Comparison of ENCODE assay signal across 17 cellular contexts in genomic region chr3:6250167-6250566, GRCh38.
DNase-seq lines count a peak whose midpoint lies in the region; ATAC-seq and TF ChIP-seq lines count a peak whose summit lies in the region.
"Had no signal": no experiment of that assay in that cellular context is flagged by ENCODE, and none has a peak within 500 bp of the region (broad histone marks: within the 10 kb centered on the region; RNA-seq: fewer than 3 reads in every experiment).

No MANE protein-coding gene starts in this region.

- peak overlapping the region in 3 of 6 donors; percentile 30 to 63 (median 34) for H3K27ac Mint-ChIP-seq in naive B cell
- H3K27ac Mint-ChIP-seq: activated naive CD4-positive, alpha-beta T cell treated with anti-CD3 and anti-CD28 coated beads, Interleukin-2, amount 10 ng/mL, durations not matched to agents 7 days and 5 days had no signal

- no peak overlapping the region for H3K4me3 ChIP-seq in lower lobe of right lung
- H3K4me3 ChIP-seq: dorsolateral prefrontal cortex, tibial nerve had no signal

- peak overlapping the region; percentile 27 to 80 (median 62) for H3K4me3 Mint-ChIP-seq in naive B cell
- H3K4me3 Mint-ChIP-seq: activated naive CD4-positive, alpha-beta T cell treated with anti-CD3 and anti-CD28 coated beads, Interleukin-2, amount 10 ng/mL, durations not matched to agents 7 days and 5 days had no signal

- H3K36me3 Mint-ChIP-seq in naive B cell, result peaks cover 0 to 4% of the 10 kb centered on the region in 2 donors
- H3K36me3 Mint-ChIP-seq: activated naive CD4-positive, alpha-beta T cell treated with anti-CD3 and anti-CD28 coated beads, Interleukin-2, amount 10 ng/mL, durations not matched to agents 7 days and 5 days had no signal

- intact Hi-C loops in lower lobe of right lung (cut with DNase I), result no loop called here

- H3K36me3 ChIP-seq in lower lobe of right lung, result no peaks in the 10 kb centered on the region
- H3K36me3 ChIP-seq: tibial nerve had no signal

- peak; percentile 96 for ATAC-seq in HG02571 (IDR thresholded peaks at IDR 0.05; ENCODE audit: unreplicated experiment)
- ATAC-seq in HG03378 (IDR thresholded peaks at IDR 0.05; ENCODE audit: unreplicated experiment), result peak; percentile 87
- peak; percentile 97 to 98 for ATAC-seq in naive B cell (ENCODE audit: low read depth in 2 of 2)
- ATAC-seq in lower lobe of right lung, result no peak
- ATAC-seq: Panc1 had no signal

- H3K27ac ChIP-seq in lower lobe of right lung, result no peak overlapping the region
- H3K27ac ChIP-seq: 22Rv1, dorsolateral prefrontal cortex, parathyroid adenoma, tibial nerve had no signal

- H3K9me3 Mint-ChIP-seq in naive B cell, result peaks cover 0 to 6% (median 0%) of the 10 kb centered on the region in 7 donors

- H3K9me3 ChIP-seq in lower lobe of right lung, result no peaks in the 10 kb centered on the region
- H3K9me3 ChIP-seq: tibial nerve had no signal

- no peak for TF ChIP-seq CTCF in lower lobe of right lung (IDR thresholded peaks at IDR 0.05)

- DNase-seq in DMS53 (lab: John Stamatoyannopoulos, UW), result peak; percentile 2
- DNase-seq in DMS53 treated with DMSO at 0.1 percent for 48 hours (lab: John Stamatoyannopoulos, UW; ENCODE audit: unreplicated experiment), result no peak
- peak; percentile 53 for DNase-seq in naive B cell
- no peak for DNase-seq in NCI-H2081 (lab: John Stamatoyannopoulos, UW)
- DNase-seq in islet precursor cell, result no peak
- DNase-seq in lower lobe of right lung, result no peak
- DNase-seq: activated CD4-positive, CD25-positive, alpha-beta regulatory T cell; activated naive CD4-positive, alpha-beta T cell treated with anti-CD3 and anti-CD28 coated beads, Interleukin-2, amount 10 ng/mL, durations not matched to agents 7 days and 5 days; dorsolateral prefrontal cortex; glutamatergic neuron; NCI-H1105 treated with DMSO at 0.1 percent for 48 hours had no signal

- peaks cover 29 to 49% (median 38%) of the 10 kb centered on the region in 3 donors for H3K4me1 Mint-ChIP-seq in naive B cell
- H3K4me1 Mint-ChIP-seq: activated naive CD4-positive, alpha-beta T cell treated with anti-CD3 and anti-CD28 coated beads, Interleukin-2, amount 10 ng/mL, durations not matched to agents 7 days and 5 days had no signal

- no peaks in the 10 kb centered on the region for H3K4me1 ChIP-seq in lower lobe of right lung
- H3K4me1 ChIP-seq: parathyroid adenoma, tibial nerve had no signal

- no peaks in the 10 kb centered on the region for H3K27me3 Mint-ChIP-seq in naive B cell
- H3K27me3 Mint-ChIP-seq: activated naive CD4-positive, alpha-beta T cell treated with anti-CD3 and anti-CD28 coated beads, Interleukin-2, amount 10 ng/mL, durations not matched to agents 7 days and 5 days had no signal

- H3K27me3 ChIP-seq in lower lobe of right lung (ENCODE audit: low read depth), result no peaks in the 10 kb centered on the region
- H3K27me3 ChIP-seq: tibial nerve had no signal

Comparison
In these comparisons a context has a peak if more than half of its experiments do, and no peak if none do; other contexts are left out.
1. DNase-seq: peak in DMS53 (single experiment) and naive B cell (single experiment); none in DMS53 treated with DMSO at 0.1 percent for 48 hours (single experiment), NCI-H2081 (0 of 2), islet precursor cell (single experiment) and lower lobe of right lung (single experiment).
2. ATAC-seq: peak in HG02571 (single experiment), HG03378 (single experiment) and naive B cell (2 of 2); none in lower lobe of right lung (0 of 2).